Comparison of ENCODE assay signal across 20 cellular contexts in genomic region chr2:33791625-33792024, GRCh38.
A peak's percentile ranks its signal among the peaks of the same experiment; 100 is the strongest.
DNase-seq lines count a peak whose midpoint lies in the region; ATAC-seq and TF ChIP-seq lines count a peak whose summit lies in the region.
"Had no signal": no experiment of that assay in that cellular context is flagged by ENCODE, and none has a peak within 500 bp of the region (broad histone marks: within the 10 kb centered on the region; RNA-seq: fewer than 3 reads in every experiment).

No MANE protein-coding gene starts in this region.

- no peak overlapping the region for H3K27ac Mint-ChIP-seq in effector memory CD8-positive, alpha-beta T cell
- H3K27ac Mint-ChIP-seq: activated CD4-positive, alpha-beta T cell treated with anti-CD3 and anti-CD28 coated beads for 36 hours; activated naive CD8-positive, alpha-beta T cell treated with anti-CD3 and anti-CD28 coated beads for 36 hours; dendritic cell treated with granulocyte-macrophage colony-stimulating factor and Interleukin-4, amounts not matched to agents 40 ng/mL and 50 ng/mL, for 4 days; immature natural killer cell had no signal

- TF ChIP-seq CTCF in epithelial cell of proximal tubule (conservative IDR thresholded peaks at IDR 0.05; ENCODE audit: low read depth, low read length), result no peak
- TF ChIP-seq CTCF in suprapubic skin (IDR thresholded peaks at IDR 0.05), result no peak

- no peak for TF ChIP-seq EP300 in suprapubic skin (IDR thresholded peaks at IDR 0.05)

- H3K27ac ChIP-seq in suprapubic skin, result no peak overlapping the region
- H3K27ac ChIP-seq: BLaER1 treated with 17β-estradiol and CSF1 and Interleukin-3, amounts not matched to agents 10 nM and 100 nM; spleen had no signal

- H3K4me1 ChIP-seq in suprapubic skin, result no peaks in the 10 kb centered on the region
- H3K4me1 ChIP-seq: spleen had no signal

- no peak for TF ChIP-seq POLR2A in suprapubic skin (IDR thresholded peaks at IDR 0.05)

- H3K9me3 ChIP-seq in suprapubic skin, result no peaks in the 10 kb centered on the region
- H3K9me3 ChIP-seq: spleen had no signal

- H3K36me3 ChIP-seq in suprapubic skin, result no peaks in the 10 kb centered on the region
- H3K36me3 ChIP-seq: BLaER1 treated with 17β-estradiol and CSF1 and Interleukin-3, amounts not matched to agents 10 nM and 100 nM; spleen had no signal

- ATAC-seq in effector memory CD8-positive, alpha-beta T cell (replicated peaks), result no peak
- ATAC-seq in GM18907 (IDR thresholded peaks at IDR 0.05; ENCODE audit: unreplicated experiment), result no peak
- ATAC-seq: activated CD4-positive, alpha-beta T cell treated with anti-CD3 and anti-CD28 coated beads for 36 hours had no signal

- no peaks in the 10 kb centered on the region for H3K4me1 Mint-ChIP-seq in effector memory CD8-positive, alpha-beta T cell (ENCODE audit: low read depth in 2 of 2)
- H3K4me1 Mint-ChIP-seq: activated CD4-positive, alpha-beta T cell treated with anti-CD3 and anti-CD28 coated beads for 36 hours; activated naive CD8-positive, alpha-beta T cell treated with anti-CD3 and anti-CD28 coated beads for 36 hours; immature natural killer cell had no signal

- 52% methylated on average over 3 of the region's 3 CpGs for WGBS in suprapubic skin

- no peak overlapping the region for H3K4me3 Mint-ChIP-seq in effector memory CD8-positive, alpha-beta T cell
- H3K4me3 Mint-ChIP-seq: activated CD4-positive, alpha-beta T cell treated with anti-CD3 and anti-CD28 coated beads for 36 hours; activated naive CD8-positive, alpha-beta T cell treated with anti-CD3 and anti-CD28 coated beads for 36 hours; dendritic cell treated with granulocyte-macrophage colony-stimulating factor and Interleukin-4, amounts not matched to agents 40 ng/mL and 50 ng/mL, for 4 days; immature natural killer cell had no signal

- peaks cover 4% of the 10 kb centered on the region for H3K36me3 Mint-ChIP-seq in effector memory CD8-positive, alpha-beta T cell (ENCODE audit: insufficient read depth)
- H3K36me3 Mint-ChIP-seq: activated naive CD8-positive, alpha-beta T cell treated with anti-CD3 and anti-CD28 coated beads for 36 hours; immature natural killer cell had no signal

- H3K27me3 Mint-ChIP-seq in effector memory CD8-positive, alpha-beta T cell, result peaks cover 11 to 16% of the 10 kb centered on the region in 2 donors
- H3K27me3 Mint-ChIP-seq: activated naive CD8-positive, alpha-beta T cell treated with anti-CD3 and anti-CD28 coated beads for 36 hours; dendritic cell treated with granulocyte-macrophage colony-stimulating factor and Interleukin-4, amounts not matched to agents 40 ng/mL and 50 ng/mL, for 4 days had no signal

- peaks cover 4 to 10% of the 10 kb centered on the region in 2 donors for H3K9me3 Mint-ChIP-seq in effector memory CD8-positive, alpha-beta T cell
- H3K9me3 Mint-ChIP-seq: activated naive CD8-positive, alpha-beta T cell treated with anti-CD3 and anti-CD28 coated beads for 36 hours had no signal

- no peaks in the 10 kb centered on the region for H3K27me3 ChIP-seq in suprapubic skin
- H3K27me3 ChIP-seq: BLaER1 treated with 17β-estradiol and CSF1 and Interleukin-3, amounts not matched to agents 10 nM and 100 nM; spleen had no signal

- H3K4me3 ChIP-seq in epithelial cell of proximal tubule (ENCODE audit: low read depth, low read length), result no peak overlapping the region
- no peak overlapping the region for H3K4me3 ChIP-seq in suprapubic skin
- H3K4me3 ChIP-seq: BLaER1 treated with 17β-estradiol and CSF1 and Interleukin-3, amounts not matched to agents 10 nM and 100 nM; spleen had no signal

- in situ Hi-C loops in G401 (cut with HindIII; ENCODE audit: low sequenced_read_pairs), result no loop called here

- peak; percentile 76 for DNase-seq in Daoy (ENCODE audit: low read depth)
- peak; percentile 1 for DNase-seq in NCI-H460 (ENCODE audit: extremely low read depth, low read depth)
- peak; percentile 70 for DNase-seq in epithelial cell of proximal tubule (ENCODE audit: low read depth)
- DNase-seq in renal cortical epithelial cell (ENCODE audit: low read depth), result peak; percentile 88
- no peak for DNase-seq in suprapubic skin (ENCODE audit: low spot score in 2 of 2)
- no peak for DNase-seq in effector memory CD8-positive, alpha-beta T cell
- no peak for DNase-seq in G401 (ENCODE audit: low spot score)
- DNase-seq: activated CD4-positive, alpha-beta T cell treated with anti-CD3 and anti-CD28 coated beads for 36 hours; activated naive CD8-positive, alpha-beta T cell treated with anti-CD3 and anti-CD28 coated beads for 36 hours; activated T-cell treated with anti-CD3 and anti-CD28 coated beads, Interleukin-2, amount 50 U/mL, for 1 hour; DND-41; immature natural killer cell; midbrain; NCI-H1694 treated with DMSO at 0.1 percent for 48 hours; spleen; substantia nigra; T-helper 2 cell had no signal

Comparison
In these comparisons a context has a peak if more than half of its experiments do, and no peak if none do; other contexts are left out.
1. DNase-seq: peak in Daoy (single experiment), NCI-H460 (single experiment), epithelial cell of proximal tubule (single experiment) and renal cortical epithelial cell (single experiment); none in suprapubic skin (0 of 2), effector memory CD8-positive, alpha-beta T cell (0 of 3) and G401 (single experiment).